Comparison of ENCODE assay signal across 1 cellular context in genomic region chr7:128860158-128861073, GRCh38.
TF ChIP-seq lines count a peak whose summit lies in the region.

No MANE protein-coding gene starts in this region.

TF ChIP-seq in K562, 482 proteins besides CTCF, POLR2A, EP300 and RAD21 (continued from another document and continues in another):
- TF ChIP-seq ZNF584 (CRISPR knock-in tag; IDR thresholded peaks at IDR 0.05; ENCODE audit: low read depth) (no peak; the same call in 1 of the 2 replicates), ZNF431 (CRISPR knock-in tag; IDR thresholded peaks at IDR 0.05) (peak; percentile 52; the same call in 1 of the 2 replicates), MYBL2 (IDR thresholded peaks at IDR 0.05; ENCODE audit: low read depth) (no peak), MYBL2 (CRISPR knock-in tag; IDR thresholded peaks at IDR 0.05; ENCODE audit: borderline replicate concordance) (no peak), POLR2AphosphoS2 (IDR thresholded peaks at IDR 0.05; ENCODE audit: low read length) (no peak; the same call in 1 of the 2 replicates), HDAC6 (IDR thresholded peaks at IDR 0.05; ENCODE audit: low read depth, low read length) (no peak), TAF7 (tag; IDR thresholded peaks at IDR 0.05) (no peak), SETDB1 (IDR thresholded peaks at IDR 0.05; ENCODE audit: low read length) (no peak), TRIM24 (IDR thresholded peaks at IDR 0.05) (peak; percentile 90 to 93), PHB2 (IDR thresholded peaks at IDR 0.05; ENCODE audit: low read depth) (peak; percentile 92), TEAD1 (CRISPR knock-in tag; IDR thresholded peaks at IDR 0.05) (peak; percentile 25 to 55; a peak in 1 of 4 replicates), ZNF324 (CRISPR knock-in tag; IDR thresholded peaks at IDR 0.05) (no peak), PREB (CRISPR knock-in tag; IDR thresholded peaks at IDR 0.05) (0 out of 2 replicates have a peak, but pooled peaks have one; percentile 67), TEAD2 (tag; IDR thresholded peaks at IDR 0.05) (0 out of 2 replicates have a peak, but pooled peaks have one; percentile 18), PPARD (CRISPR knock-in tag; IDR thresholded peaks at IDR 0.05) (no peak), KDM4B (IDR thresholded peaks at IDR 0.05; ENCODE audit: borderline replicate concordance in 2 of 2, low read depth in 1 of 2) (peak in 1 of 2 experiments; percentile 84; a peak in 2 of 4 replicates), MEF2D (tag; conservative IDR thresholded peaks at IDR 0.05; ENCODE audit: low read depth) (no peak; the same call in 1 of the 2 replicates), ZNF507 (tag; conservative IDR thresholded peaks at IDR 0.05) (no peak), CBX8 (IDR thresholded peaks at IDR 0.05; ENCODE audit: borderline replicate concordance, extremely low read depth, low read depth, low read length, poor library complexity, severe bottlenecking) (no peak), PRPF4 (IDR thresholded peaks at IDR 0.05; ENCODE audit: insufficient read depth, low read depth, low read length, poor library complexity, severe bottlenecking) (no peak), KAT8 (IDR thresholded peaks at IDR 0.05; ENCODE audit: low read depth) (no peak), ZNF318 (IDR thresholded peaks at IDR 0.05; ENCODE audit: borderline replicate concordance in 1 of 2, low read depth in 1 of 2) (no peak; a peak in 1 of 4 replicates), CREB1 (IDR thresholded peaks at IDR 0.05) (peak; percentile 73), CREB1 (CRISPR knock-in tag; IDR thresholded peaks at IDR 0.05) (peak; percentile 6; the same call in 1 of the 2 replicates), ZNF347 (CRISPR knock-in tag; IDR thresholded peaks at IDR 0.05; ENCODE audit: low read depth) (no peak), ZNF316 (IDR thresholded peaks at IDR 0.05) (no peak), GTF2F1 (IDR thresholded peaks at IDR 0.05; ENCODE audit: low read depth, low read length) (no peak), ZBTB34 (CRISPR knock-in tag; IDR thresholded peaks at IDR 0.05) (no peak), SMAD4 (CRISPR knock-in tag; conservative IDR thresholded peaks at IDR 0.05) (peak; percentile 92), E2F3 (CRISPR knock-in tag; IDR thresholded peaks at IDR 0.05) (peak; percentile 12; the same call in 1 of the 2 replicates), ZKSCAN8 (CRISPR knock-in tag; IDR thresholded peaks at IDR 0.05) (no peak), SPI1 (IDR thresholded peaks at IDR 0.05; ENCODE audit: borderline replicate concordance, low read depth, low read length) (peak; percentile 90), ZNF551 (CRISPR knock-in tag; IDR thresholded peaks at IDR 0.05) (no peak), NEUROD1 (IDR thresholded peaks at IDR 0.05; ENCODE audit: borderline replicate concordance, low read depth, low read length, partially characterized antibody) (peak; percentile 82), BRF2 (IDR thresholded peaks at IDR 0.05; ENCODE audit: borderline replicate concordance, insufficient read depth, insufficient read length) (no peak), ZNF197 (CRISPR knock-in tag; IDR thresholded peaks at IDR 0.05; ENCODE audit: low read depth) (no peak)
- TF ChIP-seq, protein P1, sequence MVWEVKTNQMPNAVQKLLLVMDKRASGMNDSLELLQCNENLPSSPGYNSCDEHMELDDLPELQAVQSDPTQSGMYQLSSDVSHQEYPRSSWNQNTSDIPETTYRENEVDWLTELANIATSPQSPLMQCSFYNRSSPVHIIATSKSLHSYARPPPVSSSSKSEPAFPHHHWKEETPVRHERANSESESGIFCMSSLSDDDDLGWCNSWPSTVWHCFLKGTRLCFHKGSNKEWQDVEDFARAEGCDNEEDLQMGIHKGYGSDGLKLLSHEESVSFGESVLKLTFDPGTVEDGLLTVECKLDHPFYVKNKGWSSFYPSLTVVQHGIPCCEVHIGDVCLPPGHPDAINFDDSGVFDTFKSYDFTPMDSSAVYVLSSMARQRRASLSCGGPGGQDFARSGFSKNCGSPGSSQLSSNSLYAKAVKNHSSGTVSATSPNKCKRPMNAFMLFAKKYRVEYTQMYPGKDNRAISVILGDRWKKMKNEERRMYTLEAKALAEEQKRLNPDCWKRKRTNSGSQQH (CRISPR knock-in tag; IDR thresholded peaks at IDR 0.05): peak; percentile 93
- TF ChIP-seq, protein P2, sequence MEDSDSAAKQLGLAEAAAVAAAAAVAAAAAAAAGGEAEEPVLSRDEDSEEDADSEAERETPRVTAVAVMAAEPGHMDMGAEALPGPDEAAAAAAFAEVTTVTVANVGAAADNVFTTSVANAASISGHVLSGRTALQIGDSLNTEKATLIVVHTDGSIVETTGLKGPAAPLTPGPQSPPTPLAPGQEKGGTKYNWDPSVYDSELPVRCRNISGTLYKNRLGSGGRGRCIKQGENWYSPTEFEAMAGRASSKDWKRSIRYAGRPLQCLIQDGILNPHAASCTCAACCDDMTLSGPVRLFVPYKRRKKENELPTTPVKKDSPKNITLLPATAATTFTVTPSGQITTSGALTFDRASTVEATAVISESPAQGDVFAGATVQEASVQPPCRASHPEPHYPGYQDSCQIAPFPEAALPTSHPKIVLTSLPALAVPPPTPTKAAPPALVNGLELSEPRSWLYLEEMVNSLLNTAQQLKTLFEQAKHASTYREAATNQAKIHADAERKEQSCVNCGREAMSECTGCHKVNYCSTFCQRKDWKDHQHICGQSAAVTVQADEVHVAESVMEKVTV (CRISPR knock-in tag; IDR thresholded peaks at IDR 0.05): 0 out of 2 replicates have a peak, but pooled peaks have one; percentile 4
- TF ChIP-seq, protein P3, sequence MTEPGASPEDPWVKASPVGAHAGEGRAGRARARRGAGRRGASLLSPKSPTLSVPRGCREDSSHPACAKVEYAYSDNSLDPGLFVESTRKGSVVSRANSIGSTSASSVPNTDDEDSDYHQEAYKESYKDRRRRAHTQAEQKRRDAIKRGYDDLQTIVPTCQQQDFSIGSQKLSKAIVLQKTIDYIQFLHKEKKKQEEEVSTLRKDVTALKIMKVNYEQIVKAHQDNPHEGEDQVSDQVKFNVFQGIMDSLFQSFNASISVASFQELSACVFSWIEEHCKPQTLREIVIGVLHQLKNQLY (CRISPR knock-in tag; conservative IDR thresholded peaks at IDR 0.05): 0 out of 4 replicates have a peak, but pooled peaks of 1 of the 2 experiments have one; percentile 59
